In the genomic region with DNA sequence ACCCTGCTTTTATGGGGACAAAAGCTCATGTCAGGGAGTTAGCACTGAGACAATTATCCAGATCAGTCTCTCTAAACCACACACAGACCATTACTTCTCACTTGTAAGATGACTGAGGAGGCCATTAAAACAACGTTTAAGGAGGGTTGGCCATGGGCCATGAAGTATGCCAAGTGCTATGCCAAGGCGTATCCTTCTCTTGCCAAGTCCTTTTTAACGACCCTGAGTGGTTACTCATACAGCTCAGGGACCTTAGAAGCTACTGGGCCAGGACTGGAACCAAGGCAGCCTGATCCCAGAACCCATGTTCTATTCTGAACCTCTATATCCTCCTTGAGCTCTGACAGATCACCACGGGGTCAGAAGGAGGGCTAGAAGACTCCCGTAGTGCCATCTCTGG, we compare ENCODE assay signal across 21 cellular contexts.
"Had no signal": no experiment of that assay in that cellular context is flagged by ENCODE, and none has a peak within 500 bp of the region (broad histone marks: within the 10 kb centered on the region; RNA-seq: fewer than 3 reads in every experiment).

No MANE protein-coding gene starts in this region.

- DNase-seq: activated CD4-positive, alpha-beta T cell treated with anti-CD3 and anti-CD28 coated beads for 48 hours; activated CD4-positive, alpha-beta T cell treated with anti-CD3 and anti-CD28 coated beads, Interleukin-2, amount 50 U/mL, for 4 hours; activated CD4-positive, CD25-positive, alpha-beta regulatory T cell treated with anti-CD3 and anti-CD28 coated beads, Interleukin-2, amount 50 U/mL, for 72 hours; activated CD8-positive, alpha-beta memory T cell treated with anti-CD3 and anti-CD28 coated beads, Interleukin-2, amount 50 U/mL, for 48 hours; activated CD8-positive, alpha-beta T cell treated with anti-CD3 and anti-CD28 coated beads, Interleukin-2, amount 10 ng/mL, durations not matched to agents 7 days and 5 days; activated naive CD4-positive, alpha-beta T cell treated with anti-CD3 and anti-CD28 coated beads, Interleukin-2, amount 50 U/mL, for 16 hours; activated naive CD8-positive, alpha-beta T cell treated with anti-CD3 and anti-CD28 coated beads, Interleukin-2, amount 10 ng/mL, durations not matched to agents 7 days and 5 days; activated T-cell treated with anti-CD3 and anti-CD28 coated beads, Interleukin-2, amount 50 U/mL, for 1 hour; aorta; central memory CD4-positive, alpha-beta T cell; NCI-H1092; NCI-H1417; NCI-H2081; NCI-H2171; NCI-H2227 treated with DMSO at 0.1 percent for 48 hours; NCI-H526; NCI-H774; NK-92 treated with Interleukin-12 subunit alpha and Interleukin-12 subunit beta, amount 100 ng/mL, for 24 hours; SHP77 had no signal

- H3K27ac ChIP-seq: breast epithelium had no signal

- H3K4me1 ChIP-seq: breast epithelium had no signal

- H3K4me3 ChIP-seq: breast epithelium had no signal

- H3K27me3 ChIP-seq: breast epithelium had no signal

- H3K9me3 ChIP-seq: breast epithelium had no signal

- FAIRE-seq: RCC 7860 had no signal
